ENCODE assay signal across 1 cellular context in the genomic region with DNA sequence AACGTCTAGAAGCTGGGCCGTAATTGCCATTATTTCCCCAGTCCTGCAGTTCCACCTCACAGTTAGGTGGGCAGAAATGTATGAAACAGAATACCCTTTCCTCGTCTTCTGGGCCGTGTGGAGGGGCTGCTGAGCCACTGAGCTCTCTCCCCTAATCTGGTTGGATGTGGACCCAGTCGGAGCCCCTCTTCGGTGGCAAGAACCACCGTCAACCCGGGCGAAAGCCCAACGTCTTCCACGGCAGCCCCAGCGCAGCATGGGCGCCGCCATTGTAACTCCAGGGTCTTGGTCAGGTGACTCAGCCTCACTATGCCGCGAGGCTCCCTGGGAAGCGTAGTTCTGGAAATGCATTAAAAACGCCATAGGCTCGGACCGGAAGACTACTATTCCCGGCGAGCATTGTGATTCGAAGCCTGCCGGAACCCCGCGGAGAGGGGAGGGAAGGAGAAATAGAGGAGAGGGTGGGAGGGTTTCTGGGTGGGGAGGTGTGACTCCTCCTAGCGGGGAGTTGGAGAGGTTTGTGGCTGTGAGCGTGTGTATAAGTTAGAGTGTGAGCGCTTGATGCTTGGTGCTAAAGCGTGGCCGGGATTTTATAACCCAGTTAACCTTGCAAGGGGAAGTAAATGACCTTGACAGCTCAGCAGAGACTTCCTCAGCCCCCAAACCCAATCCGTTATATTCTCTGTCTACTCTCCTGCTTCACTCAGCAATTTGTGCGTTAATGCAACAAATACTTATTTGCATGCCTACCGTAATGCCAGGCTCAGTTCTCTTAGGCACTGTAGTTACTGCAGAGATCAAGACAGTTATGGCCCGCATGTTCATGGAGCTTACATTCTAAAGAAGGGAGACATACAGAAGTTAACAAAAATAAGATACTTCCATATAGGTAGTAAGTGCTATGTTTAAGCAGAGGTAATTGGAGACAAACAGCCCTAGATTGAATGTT.
TF ChIP-seq lines count a peak whose summit lies in the region.

A gene with protein sequence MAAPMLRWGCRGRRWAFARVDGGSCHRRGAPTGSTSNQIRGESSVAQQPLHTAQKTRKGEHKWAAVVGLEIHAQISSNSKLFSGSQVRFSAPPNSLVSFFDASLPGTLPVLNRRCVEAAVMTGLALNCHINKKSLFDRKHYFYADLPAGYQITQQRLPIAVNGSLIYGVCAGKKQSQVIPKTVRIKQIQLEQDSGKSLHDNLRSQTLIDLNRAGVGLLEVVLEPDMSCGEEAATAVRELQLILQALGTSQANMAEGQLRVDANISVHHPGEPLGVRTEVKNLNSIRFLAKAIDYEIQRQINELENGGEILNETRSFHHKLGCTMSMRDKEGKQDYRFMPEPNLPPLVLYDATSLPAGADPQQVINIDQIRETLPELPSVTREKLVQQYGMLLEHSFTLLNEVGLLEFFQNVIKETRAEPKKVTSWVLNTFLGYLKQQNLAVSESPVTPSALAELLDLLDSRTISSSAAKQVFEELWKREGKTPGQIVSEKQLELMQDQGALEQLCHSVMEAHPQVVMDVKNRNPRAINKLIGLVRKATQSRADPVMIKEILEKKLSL (minus strand): TSS at position 295 of the 949 bp plus-strand sequence. CDS start 25 bp downstream, at position 270.

TF ChIP-seq in GM12878, 131 proteins besides CTCF, POLR2A, EP300 and RAD21 (continued from another document and continues in another):
- TF ChIP-seq, protein P1, sequence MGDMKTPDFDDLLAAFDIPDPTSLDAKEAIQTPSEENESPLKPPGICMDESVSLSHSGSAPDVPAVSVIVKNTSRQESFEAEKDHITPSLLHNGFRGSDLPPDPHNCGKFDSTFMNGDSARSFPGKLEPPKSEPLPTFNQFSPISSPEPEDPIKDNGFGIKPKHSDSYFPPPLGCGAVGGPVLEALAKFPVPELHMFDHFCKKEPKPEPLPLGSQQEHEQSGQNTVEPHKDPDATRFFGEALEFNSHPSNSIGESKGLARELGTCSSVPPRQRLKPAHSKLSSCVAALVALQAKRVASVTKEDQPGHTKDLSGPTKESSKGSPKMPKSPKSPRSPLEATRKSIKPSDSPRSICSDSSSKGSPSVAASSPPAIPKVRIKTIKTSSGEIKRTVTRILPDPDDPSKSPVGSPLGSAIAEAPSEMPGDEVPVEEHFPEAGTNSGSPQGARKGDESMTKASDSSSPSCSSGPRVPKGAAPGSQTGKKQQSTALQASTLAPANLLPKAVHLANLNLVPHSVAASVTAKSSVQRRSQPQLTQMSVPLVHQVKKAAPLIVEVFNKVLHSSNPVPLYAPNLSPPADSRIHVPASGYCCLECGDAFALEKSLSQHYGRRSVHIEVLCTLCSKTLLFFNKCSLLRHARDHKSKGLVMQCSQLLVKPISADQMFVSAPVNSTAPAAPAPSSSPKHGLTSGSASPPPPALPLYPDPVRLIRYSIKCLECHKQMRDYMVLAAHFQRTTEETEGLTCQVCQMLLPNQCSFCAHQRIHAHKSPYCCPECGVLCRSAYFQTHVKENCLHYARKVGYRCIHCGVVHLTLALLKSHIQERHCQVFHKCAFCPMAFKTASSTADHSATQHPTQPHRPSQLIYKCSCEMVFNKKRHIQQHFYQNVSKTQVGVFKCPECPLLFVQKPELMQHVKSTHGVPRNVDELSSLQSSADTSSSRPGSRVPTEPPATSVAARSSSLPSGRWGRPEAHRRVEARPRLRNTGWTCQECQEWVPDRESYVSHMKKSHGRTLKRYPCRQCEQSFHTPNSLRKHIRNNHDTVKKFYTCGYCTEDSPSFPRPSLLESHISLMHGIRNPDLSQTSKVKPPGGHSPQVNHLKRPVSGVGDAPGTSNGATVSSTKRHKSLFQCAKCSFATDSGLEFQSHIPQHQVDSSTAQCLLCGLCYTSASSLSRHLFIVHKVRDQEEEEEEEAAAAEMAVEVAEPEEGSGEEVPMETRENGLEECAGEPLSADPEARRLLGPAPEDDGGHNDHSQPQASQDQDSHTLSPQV (IDR thresholded peaks at IDR 0.05) = no peak
- TF ChIP-seq FOXM1 (IDR thresholded peaks at IDR 0.05; ENCODE audit: low read depth, low read length) (no peak), KLF5 (IDR thresholded peaks at IDR 0.05; ENCODE audit: partially characterized antibody) (peak; percentile 83), TCF12 (IDR thresholded peaks at IDR 0.05; ENCODE audit: low read depth, low read length) (0 out of 2 replicates have a peak, but pooled peaks have one; percentile 17), RUNX3 (IDR thresholded peaks at IDR 0.05; ENCODE audit: low read length) (peak; percentile 56), HDAC6 (IDR thresholded peaks at IDR 0.05; ENCODE audit: unreplicated experiment) (no peak), BACH1 (IDR thresholded peaks at IDR 0.05; ENCODE audit: borderline replicate concordance) (no peak), HDGF (IDR thresholded peaks at IDR 0.05) (no peak), ZZZ3 (IDR thresholded peaks at IDR 0.05; ENCODE audit: control insufficient read depth, insufficient read length, low read depth) (no peak), MXI1 (IDR thresholded peaks at IDR 0.05; ENCODE audit: low read depth, low read length) (peak; percentile 98), DPF2 (IDR thresholded peaks at IDR 0.05) (no peak), RAD51 (IDR thresholded peaks at IDR 0.05) (peak; percentile 94), MYB (IDR thresholded peaks at IDR 0.05; ENCODE audit: borderline replicate concordance, low read depth, low read length) (no peak), GABPA (IDR thresholded peaks at IDR 0.05; ENCODE audit: low read depth) (peak; percentile 96), ZNF217 (IDR thresholded peaks at IDR 0.05) (no peak), POU2F2 (IDR thresholded peaks at IDR 0.05; ENCODE audit: borderline replicate concordance, low read depth, low read length) (peak; percentile 75; the same call in 1 of the 3 replicates), SMAD5 (IDR thresholded peaks at IDR 0.05; ENCODE audit: low read depth) (no peak), YBX1 (IDR thresholded peaks at IDR 0.05) (no peak), HCFC1 (IDR thresholded peaks at IDR 0.05; ENCODE audit: low read length) (peak; percentile 98), SREBF2 (IDR thresholded peaks at IDR 0.05; ENCODE audit: low read length) (no peak), ZNF622 (IDR thresholded peaks at IDR 0.05) (no peak), EED (IDR thresholded peaks at IDR 0.05; ENCODE audit: low read depth) (no peak; the same call in 1 of the 2 replicates), RB1 (IDR thresholded peaks at IDR 0.05; ENCODE audit: borderline replicate concordance) (peak; percentile 33; the same call in 1 of the 2 replicates)
- TF ChIP-seq, protein P2, sequence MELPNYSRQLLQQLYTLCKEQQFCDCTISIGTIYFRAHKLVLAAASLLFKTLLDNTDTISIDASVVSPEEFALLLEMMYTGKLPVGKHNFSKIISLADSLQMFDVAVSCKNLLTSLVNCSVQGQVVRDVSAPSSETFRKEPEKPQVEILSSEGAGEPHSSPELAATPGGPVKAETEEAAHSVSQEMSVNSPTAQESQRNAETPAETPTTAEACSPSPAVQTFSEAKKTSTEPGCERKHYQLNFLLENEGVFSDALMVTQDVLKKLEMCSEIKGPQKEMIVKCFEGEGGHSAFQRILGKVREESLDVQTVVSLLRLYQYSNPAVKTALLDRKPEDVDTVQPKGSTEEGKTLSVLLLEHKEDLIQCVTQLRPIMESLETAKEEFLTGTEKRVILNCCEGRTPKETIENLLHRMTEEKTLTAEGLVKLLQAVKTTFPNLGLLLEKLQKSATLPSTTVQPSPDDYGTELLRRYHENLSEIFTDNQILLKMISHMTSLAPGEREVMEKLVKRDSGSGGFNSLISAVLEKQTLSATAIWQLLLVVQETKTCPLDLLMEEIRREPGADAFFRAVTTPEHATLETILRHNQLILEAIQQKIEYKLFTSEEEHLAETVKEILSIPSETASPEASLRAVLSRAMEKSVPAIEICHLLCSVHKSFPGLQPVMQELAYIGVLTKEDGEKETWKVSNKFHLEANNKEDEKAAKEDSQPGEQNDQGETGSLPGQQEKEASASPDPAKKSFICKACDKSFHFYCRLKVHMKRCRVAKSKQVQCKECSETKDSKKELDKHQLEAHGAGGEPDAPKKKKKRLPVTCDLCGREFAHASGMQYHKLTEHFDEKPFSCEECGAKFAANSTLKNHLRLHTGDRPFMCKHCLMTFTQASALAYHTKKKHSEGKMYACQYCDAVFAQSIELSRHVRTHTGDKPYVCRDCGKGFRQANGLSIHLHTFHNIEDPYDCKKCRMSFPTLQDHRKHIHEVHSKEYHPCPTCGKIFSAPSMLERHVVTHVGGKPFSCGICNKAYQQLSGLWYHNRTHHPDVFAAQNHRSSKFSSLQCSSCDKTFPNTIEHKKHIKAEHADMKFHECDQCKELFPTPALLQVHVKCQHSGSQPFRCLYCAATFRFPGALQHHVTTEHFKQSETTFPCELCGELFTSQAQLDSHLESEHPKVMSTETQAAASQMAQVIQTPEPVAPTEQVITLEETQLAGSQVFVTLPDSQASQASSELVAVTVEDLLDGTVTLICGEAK (IDR thresholded peaks at IDR 0.05; ENCODE audit: borderline replicate concordance) = peak; percentile 94
- TF ChIP-seq, protein P3, sequence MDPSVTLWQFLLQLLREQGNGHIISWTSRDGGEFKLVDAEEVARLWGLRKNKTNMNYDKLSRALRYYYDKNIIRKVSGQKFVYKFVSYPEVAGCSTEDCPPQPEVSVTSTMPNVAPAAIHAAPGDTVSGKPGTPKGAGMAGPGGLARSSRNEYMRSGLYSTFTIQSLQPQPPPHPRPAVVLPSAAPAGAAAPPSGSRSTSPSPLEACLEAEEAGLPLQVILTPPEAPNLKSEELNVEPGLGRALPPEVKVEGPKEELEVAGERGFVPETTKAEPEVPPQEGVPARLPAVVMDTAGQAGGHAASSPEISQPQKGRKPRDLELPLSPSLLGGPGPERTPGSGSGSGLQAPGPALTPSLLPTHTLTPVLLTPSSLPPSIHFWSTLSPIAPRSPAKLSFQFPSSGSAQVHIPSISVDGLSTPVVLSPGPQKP (IDR thresholded peaks at IDR 0.05; ENCODE audit: low read depth, low read length) = peak; percentile 72; the same call in 1 of the 2 replicates
- TF ChIP-seq, protein P4, sequence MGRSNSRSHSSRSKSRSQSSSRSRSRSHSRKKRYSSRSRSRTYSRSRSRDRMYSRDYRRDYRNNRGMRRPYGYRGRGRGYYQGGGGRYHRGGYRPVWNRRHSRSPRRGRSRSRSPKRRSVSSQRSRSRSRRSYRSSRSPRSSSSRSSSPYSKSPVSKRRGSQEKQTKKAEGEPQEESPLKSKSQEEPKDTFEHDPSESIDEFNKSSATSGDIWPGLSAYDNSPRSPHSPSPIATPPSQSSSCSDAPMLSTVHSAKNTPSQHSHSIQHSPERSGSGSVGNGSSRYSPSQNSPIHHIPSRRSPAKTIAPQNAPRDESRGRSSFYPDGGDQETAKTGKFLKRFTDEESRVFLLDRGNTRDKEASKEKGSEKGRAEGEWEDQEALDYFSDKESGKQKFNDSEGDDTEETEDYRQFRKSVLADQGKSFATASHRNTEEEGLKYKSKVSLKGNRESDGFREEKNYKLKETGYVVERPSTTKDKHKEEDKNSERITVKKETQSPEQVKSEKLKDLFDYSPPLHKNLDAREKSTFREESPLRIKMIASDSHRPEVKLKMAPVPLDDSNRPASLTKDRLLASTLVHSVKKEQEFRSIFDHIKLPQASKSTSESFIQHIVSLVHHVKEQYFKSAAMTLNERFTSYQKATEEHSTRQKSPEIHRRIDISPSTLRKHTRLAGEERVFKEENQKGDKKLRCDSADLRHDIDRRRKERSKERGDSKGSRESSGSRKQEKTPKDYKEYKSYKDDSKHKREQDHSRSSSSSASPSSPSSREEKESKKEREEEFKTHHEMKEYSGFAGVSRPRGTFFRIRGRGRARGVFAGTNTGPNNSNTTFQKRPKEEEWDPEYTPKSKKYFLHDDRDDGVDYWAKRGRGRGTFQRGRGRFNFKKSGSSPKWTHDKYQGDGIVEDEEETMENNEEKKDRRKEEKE (IDR thresholded peaks at IDR 0.05) = no peak
- TF ChIP-seq, protein P5, sequence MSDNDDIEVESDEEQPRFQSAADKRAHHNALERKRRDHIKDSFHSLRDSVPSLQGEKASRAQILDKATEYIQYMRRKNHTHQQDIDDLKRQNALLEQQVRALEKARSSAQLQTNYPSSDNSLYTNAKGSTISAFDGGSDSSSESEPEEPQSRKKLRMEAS (IDR thresholded peaks at IDR 0.05; ENCODE audit: low read depth, low read length) = peak; percentile 85
- TF ChIP-seq, protein P6, sequence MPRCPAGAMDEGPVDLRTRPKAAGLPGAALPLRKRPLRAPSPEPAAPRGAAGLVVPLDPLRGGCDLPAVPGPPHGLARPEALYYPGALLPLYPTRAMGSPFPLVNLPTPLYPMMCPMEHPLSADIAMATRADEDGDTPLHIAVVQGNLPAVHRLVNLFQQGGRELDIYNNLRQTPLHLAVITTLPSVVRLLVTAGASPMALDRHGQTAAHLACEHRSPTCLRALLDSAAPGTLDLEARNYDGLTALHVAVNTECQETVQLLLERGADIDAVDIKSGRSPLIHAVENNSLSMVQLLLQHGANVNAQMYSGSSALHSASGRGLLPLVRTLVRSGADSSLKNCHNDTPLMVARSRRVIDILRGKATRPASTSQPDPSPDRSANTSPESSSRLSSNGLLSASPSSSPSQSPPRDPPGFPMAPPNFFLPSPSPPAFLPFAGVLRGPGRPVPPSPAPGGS (IDR thresholded peaks at IDR 0.05; ENCODE audit: borderline replicate concordance, insufficient read depth, low read depth, low read length, poor library complexity, severe bottlenecking) = no peak
- TF ChIP-seq, protein P7, sequence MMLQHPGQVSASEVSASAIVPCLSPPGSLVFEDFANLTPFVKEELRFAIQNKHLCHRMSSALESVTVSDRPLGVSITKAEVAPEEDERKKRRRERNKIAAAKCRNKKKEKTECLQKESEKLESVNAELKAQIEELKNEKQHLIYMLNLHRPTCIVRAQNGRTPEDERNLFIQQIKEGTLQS (IDR thresholded peaks at IDR 0.05; ENCODE audit: borderline replicate concordance, extremely low read depth, low read depth, low read length) = peak; percentile 89; the same call in 1 of the 2 replicates
- TF ChIP-seq, protein P8, sequence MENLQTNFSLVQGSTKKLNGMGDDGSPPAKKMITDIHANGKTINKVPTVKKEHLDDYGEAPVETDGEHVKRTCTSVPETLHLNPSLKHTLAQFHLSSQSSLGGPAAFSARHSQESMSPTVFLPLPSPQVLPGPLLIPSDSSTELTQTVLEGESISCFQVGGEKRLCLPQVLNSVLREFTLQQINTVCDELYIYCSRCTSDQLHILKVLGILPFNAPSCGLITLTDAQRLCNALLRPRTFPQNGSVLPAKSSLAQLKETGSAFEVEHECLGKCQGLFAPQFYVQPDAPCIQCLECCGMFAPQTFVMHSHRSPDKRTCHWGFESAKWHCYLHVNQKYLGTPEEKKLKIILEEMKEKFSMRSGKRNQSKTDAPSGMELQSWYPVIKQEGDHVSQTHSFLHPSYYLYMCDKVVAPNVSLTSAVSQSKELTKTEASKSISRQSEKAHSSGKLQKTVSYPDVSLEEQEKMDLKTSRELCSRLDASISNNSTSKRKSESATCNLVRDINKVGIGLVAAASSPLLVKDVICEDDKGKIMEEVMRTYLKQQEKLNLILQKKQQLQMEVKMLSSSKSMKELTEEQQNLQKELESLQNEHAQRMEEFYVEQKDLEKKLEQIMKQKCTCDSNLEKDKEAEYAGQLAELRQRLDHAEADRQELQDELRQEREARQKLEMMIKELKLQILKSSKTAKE (IDR thresholded peaks at IDR 0.05; ENCODE audit: low read depth, poor library complexity, severe bottlenecking) = peak; percentile 28
- TF ChIP-seq, protein P9, sequence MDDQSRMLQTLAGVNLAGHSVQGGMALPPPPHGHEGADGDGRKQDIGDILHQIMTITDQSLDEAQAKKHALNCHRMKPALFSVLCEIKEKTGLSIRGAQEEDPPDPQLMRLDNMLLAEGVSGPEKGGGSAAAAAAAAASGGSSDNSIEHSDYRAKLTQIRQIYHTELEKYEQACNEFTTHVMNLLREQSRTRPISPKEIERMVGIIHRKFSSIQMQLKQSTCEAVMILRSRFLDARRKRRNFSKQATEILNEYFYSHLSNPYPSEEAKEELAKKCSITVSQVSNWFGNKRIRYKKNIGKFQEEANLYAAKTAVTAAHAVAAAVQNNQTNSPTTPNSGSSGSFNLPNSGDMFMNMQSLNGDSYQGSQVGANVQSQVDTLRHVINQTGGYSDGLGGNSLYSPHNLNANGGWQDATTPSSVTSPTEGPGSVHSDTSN (IDR thresholded peaks at IDR 0.05; ENCODE audit: insufficient replicate concordance, low read depth, low read length) = no peak
